ENCODE assay signal across 1 cellular context in genomic region chr19:17220207-17220758, GRCh38.
A peak's percentile ranks its signal among the peaks of the same experiment; 100 is the strongest.
TF ChIP-seq lines count a peak whose summit lies in the region.

No MANE protein-coding gene starts in this region.

TF ChIP-seq in K562, 482 proteins besides CTCF, POLR2A, EP300 and RAD21 (continued from another document):
- TF ChIP-seq RCOR1 (IDR thresholded peaks at IDR 0.05; ENCODE audit: borderline replicate concordance in 1 of 2, low read depth in 2 of 2, low read length in 2 of 2) (0 out of 4 replicates have a peak, but pooled peaks of 1 of the 2 experiments have one; percentile 4), CXXC5 (CRISPR knock-in tag; IDR thresholded peaks at IDR 0.05) (0 out of 2 replicates have a peak, but pooled peaks have one; percentile 21), TFAP4 (CRISPR knock-in tag; IDR thresholded peaks at IDR 0.05; ENCODE audit: borderline replicate concordance) (peak; percentile 32; the same call in 1 of the 2 replicates), ZBTB7A (IDR thresholded peaks at IDR 0.05; ENCODE audit: borderline replicate concordance, control insufficient read depth, low read depth, low read length) (no peak), IRF1 (CRISPR knock-in tag; IDR thresholded peaks at IDR 0.05; ENCODE audit: borderline replicate concordance) (no peak), TAF1 (IDR thresholded peaks at IDR 0.05; ENCODE audit: control insufficient read depth, extremely low read depth, insufficient read depth, low read length, severe bottlenecking) (no peak), MAZ (CRISPR knock-in tag; conservative IDR thresholded peaks at IDR 0.05 in 1 of 2, IDR thresholded peaks at IDR 0.05 in 1 of 2) (peak in 1 of 2 experiments; percentile 46; a peak in 1 of 4 replicates), L3MBTL2 (IDR thresholded peaks at IDR 0.05) (peak; percentile 84), PRDM10 (IDR thresholded peaks at IDR 0.05; ENCODE audit: partially characterized antibody) (peak; percentile 30), TAF9B (IDR thresholded peaks at IDR 0.05; ENCODE audit: partially characterized antibody) (no peak), ZNF263 (CRISPR knock-in tag; IDR thresholded peaks at IDR 0.05; ENCODE audit: borderline replicate concordance) (peak; percentile 47; the same call in 1 of the 2 replicates)
TF ChIP-seq in K562: peak in this region for 62.
